Comparison of ENCODE assay signal across 12 cellular contexts in genomic region chr5:163248856-163249255, GRCh38.
"Had no signal": no experiment of that assay in that cellular context is flagged by ENCODE, and none has a peak within 500 bp of the region (broad histone marks: within the 10 kb centered on the region; RNA-seq: fewer than 3 reads in every experiment).

No MANE protein-coding gene starts in this region.

- H3K27ac ChIP-seq: adrenal gland, esophagus muscularis mucosa, foreskin keratinocyte, heart right ventricle, pancreas, stomach had no signal

- H3K36me3 ChIP-seq: adrenal gland, esophagus muscularis mucosa, heart right ventricle, pancreas, stomach had no signal

- H3K4me3 ChIP-seq: adrenal gland, esophagus muscularis mucosa, heart right ventricle, pancreas, stomach had no signal

- ATAC-seq: activated T-helper 17 cell treated with anti-CD3 and anti-CD28 coated beads, Interleukin-2, amount 50 U/mL, for 72 hours; foreskin keratinocyte; heart right ventricle; WTC11 had no signal

- DNase-seq: activated CD4-positive, alpha-beta T cell treated with anti-CD3 and anti-CD28 coated beads, Interleukin-2, amount 10 ng/mL, durations not matched to agents 24 days and 14 days; activated CD8-positive, alpha-beta memory T cell treated with anti-CD3 and anti-CD28 coated beads for 24 hours; activated naive CD4-positive, alpha-beta T cell treated with anti-CD3 and anti-CD28 coated beads, Interleukin-2, amount 10 ng/mL, durations not matched to agents 7 days and 5 days; foreskin keratinocyte; heart right ventricle; stimulated activated CD4-positive, alpha-beta T cell treated with anti-CD3 and anti-CD28 coated beads, Interleukin-4, amount 100 ng/mL, for 4 hours; stomach had no signal

- H3K9me3 ChIP-seq: adrenal gland, esophagus muscularis mucosa, heart right ventricle, pancreas, stomach had no signal

- H3K27me3 ChIP-seq: adrenal gland, esophagus muscularis mucosa, foreskin keratinocyte, heart right ventricle, stomach had no signal

- H3K4me1 ChIP-seq: adrenal gland, esophagus muscularis mucosa, foreskin keratinocyte, heart right ventricle, pancreas, stomach had no signal
